In the genomic region with DNA sequence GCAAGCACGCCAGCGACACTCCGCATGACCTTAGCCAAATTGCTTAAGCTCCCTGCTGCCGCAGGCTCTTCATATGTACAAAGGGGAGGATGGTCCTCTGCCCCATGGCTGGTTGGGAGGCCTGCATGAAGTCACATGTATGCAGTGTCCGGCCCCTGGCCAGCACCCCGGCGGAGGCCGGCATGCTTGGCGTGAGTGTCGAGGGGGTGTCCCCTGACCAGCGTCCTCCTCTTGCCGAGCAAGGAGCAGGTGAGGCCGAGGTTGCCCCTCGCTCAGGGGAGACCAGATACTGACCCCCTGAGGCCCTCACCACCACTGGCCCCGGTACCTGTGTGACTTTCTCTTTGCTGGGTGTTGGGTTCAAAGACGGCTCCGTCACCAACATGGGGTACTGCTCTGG, we compare ENCODE assay signal across 26 cellular contexts.
"Had no signal": no experiment of that assay in that cellular context is flagged by ENCODE, and none has a peak within 500 bp of the region (broad histone marks: within the 10 kb centered on the region; RNA-seq: fewer than 3 reads in every experiment).

No MANE protein-coding gene starts in this region.

- H2AFZ ChIP-seq: neural progenitor cell, parathyroid adenoma had no signal

- H3K36me3 ChIP-seq: neural progenitor cell, neutrophil, ovary, right lobe of liver, sigmoid colon, stomach, thoracic aorta, thyroid gland, tibial nerve, upper lobe of left lung, vagina had no signal

- H3K9me3 ChIP-seq: neutrophil, ovary, psoas muscle, right lobe of liver, sigmoid colon, stomach, thoracic aorta, thyroid gland, tibial nerve, upper lobe of left lung, vagina had no signal

- H3K4me1 ChIP-seq: parathyroid adenoma, psoas muscle, right lobe of liver, sigmoid colon, stomach, thyroid gland, tibial nerve, upper lobe of left lung, vagina had no signal

- H3K79me2 ChIP-seq: parathyroid adenoma had no signal

- FAIRE-seq: small intestine, urothelium cell line had no signal

- H3K4me3 ChIP-seq: neural progenitor cell, ovary, psoas muscle, right lobe of liver, sigmoid colon, stomach, thoracic aorta, thyroid gland, tibial nerve, upper lobe of left lung, vagina had no signal

- ATAC-seq: naive thymus-derived CD4-positive, alpha-beta T cell; natural killer cell; psoas muscle; right cardiac atrium; right lobe of liver; stimulated activated naive B cell treated with anti-CD40 and anti-IgM and Interleukin-4, amounts not matched to agents 10 μg/mL and 1 μg/mL and 100 μg/mL, for 72 hours had no signal

- H3K9ac ChIP-seq: neural progenitor cell, parathyroid adenoma had no signal

- H3K4me2 ChIP-seq: neural progenitor cell had no signal

- H3K27me3 ChIP-seq: ovary, right lobe of liver, thyroid gland, tibial nerve, upper lobe of left lung, vagina had no signal

- H3K27ac ChIP-seq: neural progenitor cell, neutrophil, ovary, parathyroid adenoma, psoas muscle, right lobe of liver, sigmoid colon, stomach, thoracic aorta, thyroid gland, tibial nerve, upper lobe of left lung, vagina had no signal

- DNase-seq: naive thymus-derived CD4-positive, alpha-beta T cell; natural killer cell; nucleus accumbens; ovary; psoas muscle; right cardiac atrium; right lobe of liver; sigmoid colon; small intestine; stimulated activated CD4-positive, alpha-beta T cell treated with anti-CD3 and anti-CD28 coated beads, Interleukin-15, amount 100 ng/mL, for 24 hours; stimulated activated CD4-positive, alpha-beta T cell treated with anti-CD3 and anti-CD28 coated beads, Interleukin-4, amount 100 ng/mL, for 1 hour; stimulated activated CD4-positive, alpha-beta T cell treated with anti-CD3 and anti-CD28 coated beads, Interleukin-4, amount 100 ng/mL, for 4 hours; stimulated activated CD8-positive, alpha-beta memory T cell treated with anti-CD3 and anti-CD28 coated beads, Interleukin-4, amount 100 ng/mL, for 48 hours; stimulated activated naive B cell treated with anti-CD40 and anti-IgM and Interleukin-4, amounts not matched to agents 10 μg/mL and 1 μg/mL and 100 μg/mL, for 72 hours; stimulated activated naive CD4-positive, alpha-beta T cell treated with Interleukin-2 at 50 U/mL for 16 hours; stomach; thyroid gland; trophoblast cell had no signal
